In the genomic region with DNA sequence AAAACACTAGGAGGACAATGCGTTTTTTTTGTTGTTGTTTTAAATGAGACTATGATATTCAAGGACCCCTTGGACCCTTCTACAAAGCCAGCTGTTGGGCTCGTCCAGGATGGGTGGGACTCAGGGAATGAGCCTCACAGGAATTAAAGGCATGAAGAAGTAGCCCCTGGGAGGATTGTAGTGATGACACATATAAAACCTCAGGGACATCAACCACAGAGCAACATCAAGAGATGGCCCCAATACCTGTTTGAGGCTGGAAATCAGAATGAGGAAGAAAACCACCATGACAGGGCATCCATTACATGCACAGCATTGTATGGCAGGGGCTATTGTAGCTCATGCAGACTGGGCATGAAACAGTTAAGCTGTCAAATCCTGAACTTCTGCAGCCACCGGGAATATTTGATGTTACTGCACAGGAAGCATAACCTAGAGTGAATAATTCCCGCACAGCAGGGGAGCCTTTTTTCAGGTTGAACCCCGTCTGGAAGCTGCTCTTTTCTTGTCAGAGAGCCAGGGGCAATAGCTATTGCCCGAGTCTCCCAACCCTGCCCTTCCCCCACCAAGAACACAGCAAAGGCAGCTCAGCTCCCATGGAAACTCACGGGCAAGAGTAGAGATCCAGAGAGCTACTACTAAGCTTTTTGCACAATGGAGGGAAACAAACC, we compare ENCODE assay signal across 12 cellular contexts.
DNase-seq lines count a peak whose midpoint lies in the region; ATAC-seq and TF ChIP-seq lines count a peak whose summit lies in the region.
"Had no signal": no experiment of that assay in that cellular context is flagged by ENCODE, and none has a peak within 500 bp of the region (broad histone marks: within the 10 kb centered on the region; RNA-seq: fewer than 3 reads in every experiment).

No MANE protein-coding gene starts in this region.

- H3K4me3 ChIP-seq in SJCRH30 (no peak overlapping the region), fibroblast of pulmonary artery (replicated peaks; ENCODE audit: low read depth, low read length) (no peak overlapping the region), skeletal muscle tissue (ENCODE audit: low read length in 3 of 3) (no peak overlapping the region)

- H3K9me3 ChIP-seq in SJCRH30 (replicated peaks) = peaks cover 17% of the 10 kb centered on the region
- peaks cover 0 to 5% (median 0%) of the 10 kb centered on the region in 3 donors for H3K9me3 ChIP-seq in skeletal muscle tissue (ENCODE audit: control insufficient read depth in 3 of 3, low read length in 3 of 3)

- H3K36me3 ChIP-seq in SJCRH30 = no peaks in the 10 kb centered on the region
- no peaks in the 10 kb centered on the region for H3K36me3 ChIP-seq in skeletal muscle tissue (ENCODE audit: control insufficient read depth in 3 of 3, insufficient read depth in 3 of 3, low read length in 3 of 3)

- H3K4me1 ChIP-seq in SJCRH30 = peaks cover 33% of the 10 kb centered on the region
- H3K4me1 ChIP-seq in skeletal muscle tissue (ENCODE audit: control insufficient read depth in 3 of 3, insufficient read depth in 3 of 3, low read length in 3 of 3) = peaks cover 13 to 25% (median 18%) of the 10 kb centered on the region in 3 donors

- TF ChIP-seq CTCF in fibroblast of pulmonary artery (IDR thresholded peaks at IDR 0.05; ENCODE audit: low read length, missing control alignments) (no peak), GM20000 (IDR thresholded peaks at IDR 0.05; ENCODE audit: extremely low read depth, missing control alignments) (no peak)

- H3K27ac ChIP-seq in SJCRH30 (peak overlapping the region; percentile 43), skeletal muscle tissue (ENCODE audit: low read depth, low read length) (peak overlapping the region; percentile 55)
- H3K27ac ChIP-seq: epithelial cell of prostate had no signal

- H3K9ac ChIP-seq in skeletal muscle tissue (ENCODE audit: low read depth in 1 of 3, low read length in 3 of 3) = no peak overlapping the region

- ATAC-seq in HG02588 (IDR thresholded peaks at IDR 0.05; ENCODE audit: unreplicated experiment) = no peak
- ATAC-seq: stimulated activated naive CD8-positive, alpha-beta T cell treated with anti-CD3 and anti-CD28 coated beads, Interleukin-15, amount 100 ng/mL, for 72 hours had no signal

- DNase-seq in NCI-H510A treated with DMSO at 0.1 percent for 48 hours (lab: John Stamatoyannopoulos, UW) (peak; percentile 17), NCI-H510A (lab: John Stamatoyannopoulos, UW) (no peak), SJCRH30 (peak; percentile 88 to 91), fibroblast of pulmonary artery (ENCODE audit: low read depth) (peak; percentile 47), GM20000 (ENCODE audit: low spot score) (no peak), DMS114 treated with DMSO at 0.1 percent for 48 hours (lab: John Stamatoyannopoulos, UW; ENCODE audit: unreplicated experiment) (no peak)
- DNase-seq: left colon; NCI-H187 treated with DMSO at 0.1 percent for 48 hours; stimulated activated naive CD8-positive, alpha-beta T cell treated with anti-CD3 and anti-CD28 coated beads, Interleukin-15, amount 100 ng/mL, for 72 hours had no signal

- H3K27me3 ChIP-seq in SJCRH30 (no peaks in the 10 kb centered on the region), skeletal muscle tissue (ENCODE audit: control insufficient read depth in 3 of 3, insufficient read depth in 3 of 3, low read length in 3 of 3) (no peaks in the 10 kb centered on the region)

Comparison
In these comparisons a context has a peak if more than half of its experiments do, and no peak if none do; other contexts are left out.
1. DNase-seq: peak in NCI-H510A treated with DMSO at 0.1 percent for 48 hours (single experiment), SJCRH30 (2 of 2) and fibroblast of pulmonary artery (single experiment); none in NCI-H510A (single experiment), GM20000 (single experiment) and DMS114 treated with DMSO at 0.1 percent for 48 hours (single experiment).